19 cellular contexts compared by ENCODE assay signal in the genomic region with DNA sequence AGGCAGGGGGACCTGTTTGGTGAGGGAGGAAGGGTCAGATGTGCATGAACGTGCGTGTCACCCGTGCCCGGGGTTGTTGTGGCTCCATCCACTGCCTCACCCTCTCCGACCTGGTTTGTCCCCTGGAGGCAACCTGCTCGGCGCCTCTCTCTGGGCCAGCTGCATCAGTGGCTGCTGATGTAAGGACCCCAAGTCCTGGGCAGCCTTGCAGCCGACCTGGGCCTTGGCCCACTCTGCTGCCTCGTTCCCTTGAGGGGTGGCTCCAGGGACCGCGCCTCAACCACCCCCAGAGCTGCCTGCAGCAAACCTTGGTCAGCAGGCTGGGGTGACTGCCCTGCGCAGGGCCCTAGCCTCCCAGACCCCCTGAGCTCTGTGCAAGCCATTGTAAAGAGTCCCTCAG.
DNase-seq lines count a peak whose midpoint lies in the region; ATAC-seq and TF ChIP-seq lines count a peak whose summit lies in the region.
"Had no signal": no experiment of that assay in that cellular context is flagged by ENCODE, and none has a peak within 500 bp of the region (broad histone marks: within the 10 kb centered on the region; RNA-seq: fewer than 3 reads in every experiment).

No MANE protein-coding gene starts in this region.

- TF ChIP-seq CTCF in CD14-positive monocyte (IDR thresholded peaks at IDR 0.05) (no peak), heart left ventricle (IDR thresholded peaks at IDR 0.05) (no peak), psoas muscle (IDR thresholded peaks at IDR 0.05) (no peak), OCI-LY7 (conservative IDR thresholded peaks at IDR 0.05; ENCODE audit: low read length) (no peak)

- peaks cover 4% of the 10 kb centered on the region for H3K4me1 Mint-ChIP-seq in CD14-positive monocyte

- CTCF ChIA-PET in OCI-LY7 (lab: Charles Lee; ENCODE audit: unreplicated experiment), result no interaction called here

- H3K27me3 ChIP-seq in heart left ventricle (peaks cover 0 to 26% (median 0%) of the 10 kb centered on the region in 9 donors), psoas muscle (ENCODE audit: insufficient read depth in 3 of 3, low read length in 2 of 3) (peaks cover 0 to 4% (median 2%) of the 10 kb centered on the region in 3 donors)
- H3K27me3 ChIP-seq: SJSA1, thyroid gland had no signal

- POLR2A ChIA-PET in OCI-LY7 (lab: Charles Lee), result no interaction called here

- H3K79me2 ChIP-seq in OCI-LY7 (ENCODE audit: insufficient read depth, low read depth, low read length), result no peaks in the 10 kb centered on the region

- H3K4me1 ChIP-seq in heart left ventricle, result no peaks in the 10 kb centered on the region
- no peaks in the 10 kb centered on the region for H3K4me1 ChIP-seq in psoas muscle
- no peaks in the 10 kb centered on the region for H3K4me1 ChIP-seq in OCI-LY7 (ENCODE audit: insufficient read depth, low read length, poor library complexity, severe bottlenecking)
- H3K4me1 ChIP-seq: breast epithelium, heart right ventricle, SJSA1, thyroid gland had no signal

- no peak overlapping the region for H3K27ac Mint-ChIP-seq in CD14-positive monocyte
- H3K27ac Mint-ChIP-seq: activated CD4-positive, alpha-beta memory T cell treated with anti-CD3 and anti-CD28 coated beads for 36 hours; dendritic cell treated with granulocyte-macrophage colony-stimulating factor and Interleukin-4, amounts not matched to agents 40 ng/mL and 50 ng/mL, for 4 days had no signal

- intact Hi-C loops in CD14-positive monocyte (cut with micrococcal nuclease) (no loop called here), heart left ventricle (cut with DNase I) (no loop called here), psoas muscle (cut with DNase I) (no loop called here), OCI-LY7 (cut with micrococcal nuclease; ENCODE audit: unreplicated experiment) (no loop called here)

- BruUV-seq in OCI-LY7 (replicated peaks; lab: Mats Ljungman, UMichigan), result no TSS peak

- TF ChIP-seq POLR2A in GM18505 (IDR thresholded peaks at IDR 0.05; ENCODE audit: borderline replicate concordance, extremely low read depth, insufficient read depth, insufficient read length), result peak; percentile 38
- no peak for TF ChIP-seq POLR2A in heart left ventricle (IDR thresholded peaks at IDR 0.05)

- no peak for ATAC-seq in GM18505 (IDR thresholded peaks at IDR 0.05; ENCODE audit: unreplicated experiment)
- ATAC-seq in heart left ventricle, result no peak
- ATAC-seq in psoas muscle, result no peak
- no peak for ATAC-seq in HG03280 (IDR thresholded peaks at IDR 0.05; ENCODE audit: unreplicated experiment)
- ATAC-seq: heart right ventricle had no signal

- no peaks in the 10 kb centered on the region for H3K36me3 Mint-ChIP-seq in CD14-positive monocyte
- H3K36me3 Mint-ChIP-seq: activated CD4-positive, alpha-beta memory T cell treated with anti-CD3 and anti-CD28 coated beads for 36 hours had no signal

- no peaks in the 10 kb centered on the region for H3K36me3 ChIP-seq in heart left ventricle
- no peaks in the 10 kb centered on the region for H3K36me3 ChIP-seq in psoas muscle (ENCODE audit: insufficient read depth in 1 of 2, low read depth in 1 of 2)
- H3K36me3 ChIP-seq in OCI-LY7 (ENCODE audit: insufficient read depth, low read length), result no peaks in the 10 kb centered on the region
- H3K36me3 ChIP-seq: breast epithelium, heart right ventricle, SJSA1, thyroid gland had no signal

- peaks cover 0 to 2% (median 0%) of the 10 kb centered on the region in 7 donors for H3K9me3 Mint-ChIP-seq in CD14-positive monocyte
- H3K9me3 Mint-ChIP-seq: activated CD4-positive, alpha-beta memory T cell treated with anti-CD3 and anti-CD28 coated beads for 36 hours; dendritic cell treated with granulocyte-macrophage colony-stimulating factor and Interleukin-4, amounts not matched to agents 40 ng/mL and 50 ng/mL, for 4 days had no signal

- no peak overlapping the region for H3K4me3 Mint-ChIP-seq in CD14-positive monocyte
- H3K4me3 Mint-ChIP-seq: activated CD4-positive, alpha-beta memory T cell treated with anti-CD3 and anti-CD28 coated beads for 36 hours; dendritic cell treated with granulocyte-macrophage colony-stimulating factor and Interleukin-4, amounts not matched to agents 40 ng/mL and 50 ng/mL, for 4 days had no signal

- no peaks in the 10 kb centered on the region for H3K9me2 ChIP-seq in OCI-LY7 (ENCODE audit: insufficient read depth, low read length)

- DNase-seq in CD14-positive monocyte (ENCODE audit: low spot score) (peak; percentile 36), heart left ventricle (peak in 4 of 5 donors; percentile 2 to 43 (median 10)), psoas muscle (peak; percentile 5 to 47), OCI-LY7 (ENCODE audit: low spot score) (no peak), T-helper 9 cell (no peak)
- DNase-seq: activated CD4-positive, alpha-beta memory T cell treated with anti-CD3 and anti-CD28 coated beads for 36 hours; NCI-H1694; NCI-H2171 treated with DMSO at 0.1 percent for 48 hours; NCI-H748 treated with DMSO at 0.1 percent for 48 hours; nucleus accumbens; stimulated activated naive CD4-positive, alpha-beta T cell had no signal

- H4K20me1 ChIP-seq in OCI-LY7 (ENCODE audit: insufficient read depth, low read length), result no peaks in the 10 kb centered on the region

- H2AFZ ChIP-seq in OCI-LY7 (ENCODE audit: low read length), result no peak overlapping the region

- 80 to 86% (median 85%) methylated on average over 12 of the region's 12 CpGs for WGBS in heart left ventricle, 4 donors
- WGBS in psoas muscle, 3 donors, result 84 to 85% (median 85%) methylated on average over 12 of the region's 12 CpGs

- H3K27me3 Mint-ChIP-seq in CD14-positive monocyte (ENCODE audit: low read depth in 3 of 3), result peaks cover 26 to 40% (median 35%) of the 10 kb centered on the region in 3 donors

- no peak overlapping the region for H3K4me2 ChIP-seq in OCI-LY7 (ENCODE audit: low read length)

- no peak overlapping the region for H3K27ac ChIP-seq in heart left ventricle
- no peak overlapping the region for H3K27ac ChIP-seq in psoas muscle
- no peak overlapping the region for H3K27ac ChIP-seq in OCI-LY7 (ENCODE audit: low read depth, low read length, poor library complexity, severe bottlenecking)
- H3K27ac ChIP-seq: breast epithelium, heart right ventricle, SJSA1, thyroid gland had no signal

- H3K9me3 ChIP-seq in heart left ventricle (no peaks in the 10 kb centered on the region), psoas muscle (no peaks in the 10 kb centered on the region), OCI-LY7 (ENCODE audit: low read length) (no peaks in the 10 kb centered on the region)
- H3K9me3 ChIP-seq: heart right ventricle, SJSA1, thyroid gland had no signal

- H3K4me3 ChIP-seq in heart left ventricle, result no peak overlapping the region
- H3K4me3 ChIP-seq in psoas muscle, result no peak overlapping the region
- H3K4me3 ChIP-seq in OCI-LY7 (ENCODE audit: low read depth, low read length, poor library complexity, severe bottlenecking), result no peak overlapping the region
- H3K4me3 ChIP-seq: breast epithelium, heart right ventricle, lung, SJSA1, thyroid gland had no signal

Comparison
In these comparisons a context has a peak if more than half of its experiments do, and no peak if none do; other contexts are left out.
1. DNase-seq: peak in CD14-positive monocyte (single experiment), heart left ventricle (4 of 5) and psoas muscle (2 of 2); none in OCI-LY7 (single experiment) and T-helper 9 cell (single experiment).